18 cellular contexts compared by ENCODE assay signal in the genomic region with DNA sequence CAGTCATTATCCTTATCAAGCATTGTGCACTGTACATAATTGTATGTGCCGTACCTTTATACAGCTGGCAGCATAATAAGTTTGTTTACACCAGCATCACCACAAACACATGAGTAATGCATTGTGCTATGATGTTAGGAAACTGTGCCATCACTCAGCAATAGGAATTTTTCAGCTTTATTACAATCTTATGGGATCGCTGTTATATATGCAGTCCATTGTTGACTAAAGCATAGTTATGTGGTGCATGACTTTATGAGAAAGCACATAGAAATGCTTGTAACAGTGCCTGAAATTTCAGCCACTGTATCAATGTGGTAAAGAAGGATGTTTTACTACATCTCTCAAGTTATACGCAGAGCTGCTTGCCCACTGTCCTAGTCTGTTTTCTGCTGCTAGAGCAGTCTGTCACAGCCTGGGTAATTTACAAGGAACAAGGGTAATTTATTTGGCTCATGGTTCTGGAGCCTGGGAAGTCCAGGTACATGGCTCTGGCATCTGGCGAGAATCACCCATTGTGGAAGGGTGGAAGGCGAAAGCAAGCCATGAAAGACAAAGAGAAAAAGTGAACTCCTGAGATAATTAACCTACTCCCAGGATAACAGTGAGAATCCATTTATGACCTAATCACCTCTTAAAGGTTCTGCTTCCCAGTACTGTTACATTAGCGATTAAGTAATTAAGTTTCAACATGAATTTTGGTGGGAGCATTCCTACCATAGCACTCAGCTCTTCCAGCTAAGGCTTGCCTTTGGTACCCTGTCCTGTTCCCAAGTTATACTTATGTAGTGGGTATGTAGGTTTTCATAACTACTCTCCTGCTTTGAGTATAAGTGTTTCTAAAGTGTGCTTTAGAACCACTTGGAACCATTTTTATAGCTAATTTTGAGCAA. TPM values are rescaled to one million over a fixed set of nuclear protein-coding genes. Genes with fewer than 3 reads are reported as not detected.
DNase-seq lines count a peak whose midpoint lies in the region; ATAC-seq, FAIRE-seq and TF ChIP-seq lines count a peak whose summit lies in the region.
"Had no signal": no experiment of that assay in that cellular context is flagged by ENCODE, and none has a peak within 500 bp of the region (broad histone marks: within the 10 kb centered on the region; RNA-seq: fewer than 3 reads in every experiment).

No MANE protein-coding gene starts in this region.

- dilution Hi-C loops in keratinocyte (cut with MboI; ENCODE audit: extremely low pct_ligation_motif_present, low sequenced_read_pairs) = no loop called here

- intact Hi-C loops in body of pancreas (cut with DNase I) = no loop called here

- peak; percentile 52 for DNase-seq in AG08396 (ENCODE audit: low spot score)
- DNase-seq in HS-27A (ENCODE audit: low read depth) = peak; percentile 71
- DNase-seq in astrocyte of the hippocampus (ENCODE audit: low read depth, low spot score) = peak; percentile 81
- DNase-seq in keratinocyte (ENCODE audit: low read depth, low spot score) = peak; percentile 15
- no peak for DNase-seq in body of pancreas
- DNase-seq in activated CD8-positive, alpha-beta memory T cell treated with anti-CD3 and anti-CD28 coated beads, Interleukin-2, amount 50 U/mL, for 4 hours = no peak
- DNase-seq in cerebellar nuclear complex (lab: John Stamatoyannopoulos, UW) = no peak
- DNase-seq: activated T-cell treated with anti-CD3 and anti-CD28 coated beads, Interleukin-2, amount 50 U/mL, for 48 hours; head of caudate nucleus; lower lobe of right lung; NCI-H1048; NCI-H446; ovary; SHP77 treated with DMSO at 0.1 percent for 48 hours; stimulated activated CD4-positive, alpha-beta T cell treated with anti-CD3 and anti-CD28 coated beads, Interleukin-1b, Interleukin-23, amount 100 ng/mL, for 48 hours had no signal

- 97% methylated on average over 6 of the region's 6 CpGs for WGBS in body of pancreas, 2 donors

- H3K36me3 ChIP-seq in keratinocyte (ENCODE audit: control insufficient read depth in 2 of 2, extremely low read depth in 1 of 2, insufficient read depth in 2 of 2, low read length in 2 of 2) (no peaks in the 10 kb centered on the region), body of pancreas (replicated peaks in 1 of 2; ENCODE audit: insufficient read depth in 1 of 2, low read depth in 2 of 2) (no peaks in the 10 kb centered on the region)
- H3K36me3 ChIP-seq: lower lobe of right lung, ovary had no signal

- FAIRE-seq in keratinocyte (lab: Jason Lieb, UNC) = no peak

- no peak overlapping the region for H2AFZ ChIP-seq in keratinocyte (ENCODE audit: control insufficient read depth, low read length)

- ATAC-seq in body of pancreas (no peak), GM21717 (IDR thresholded peaks at IDR 0.05; ENCODE audit: unreplicated experiment) (no peak)
- ATAC-seq: lower lobe of right lung; stimulated activated effector memory CD8-positive, alpha-beta T cell treated with anti-CD3 and anti-CD28 coated beads, Interleukin-12 subunit alpha, Interleukin-12 subunit beta, amount 100 ng/mL, for 72 hours; WTC11 had no signal

- no peaks in the 10 kb centered on the region for H3K9me1 ChIP-seq in keratinocyte (ENCODE audit: control insufficient read depth, extremely low read depth, insufficient read depth, low read length)

- H3K27ac ChIP-seq in keratinocyte (ENCODE audit: control insufficient read depth, insufficient read depth, low read length) (peak overlapping the region; percentile 34), body of pancreas (no peak overlapping the region)
- H3K27ac ChIP-seq: lower lobe of right lung, ovary had no signal

- no peak overlapping the region for H3K4me3 ChIP-seq in keratinocyte (ENCODE audit: control insufficient read depth in 2 of 3, extremely low read depth in 1 of 3, insufficient read depth in 2 of 3, low read depth in 1 of 3, low read length in 3 of 3)
- H3K4me3 ChIP-seq in body of pancreas = no peak overlapping the region
- H3K4me3 ChIP-seq: lower lobe of right lung, ovary had no signal

- H3K9ac ChIP-seq in keratinocyte (ENCODE audit: control insufficient read depth, extremely low read depth, insufficient read depth, low read length) = no peak overlapping the region

- H3K27me3 ChIP-seq in keratinocyte (ENCODE audit: control insufficient read depth, extremely low read depth, insufficient read depth, low read length) (no peaks in the 10 kb centered on the region), body of pancreas (no peaks in the 10 kb centered on the region)
- H3K27me3 ChIP-seq: ovary had no signal

- peak overlapping the region; percentile 22 for H3K4me2 ChIP-seq in keratinocyte (ENCODE audit: control insufficient read depth, extremely low read depth, insufficient read depth, low read depth, low read length)

- peaks cover 84% of the 10 kb centered on the region for H3K79me2 ChIP-seq in keratinocyte (ENCODE audit: control insufficient read depth, insufficient read depth, low read length)

- H3K4me1 ChIP-seq in keratinocyte (ENCODE audit: control insufficient read depth, extremely low read depth, insufficient read depth, low read length) (peaks cover 31% of the 10 kb centered on the region), body of pancreas (peaks cover 22% of the 10 kb centered on the region)

- H3K9me3 ChIP-seq in keratinocyte (ENCODE audit: control insufficient read depth, low read depth, low read length) (no peaks in the 10 kb centered on the region), body of pancreas (no peaks in the 10 kb centered on the region)
- H3K9me3 ChIP-seq: lower lobe of right lung, ovary had no signal

- TF ChIP-seq CTCF in keratinocyte (optimal IDR thresholded peaks at IDR 0.05 in 1 of 3, IDR thresholded peaks at IDR 0.05 in 1 of 3, conservative IDR thresholded peaks at IDR 0.05 in 1 of 3; ENCODE audit: extremely low read depth in 1 of 3, insufficient read depth in 2 of 3, low read length in 3 of 3) = no peak
- no peak for TF ChIP-seq CTCF in body of pancreas (IDR thresholded peaks at IDR 0.05)

- no peak for TF ChIP-seq POLR2A in body of pancreas (IDR thresholded peaks at IDR 0.05)

- H4K20me1 ChIP-seq in keratinocyte (ENCODE audit: control insufficient read depth, extremely low read depth, insufficient read depth, low read length) = no peaks in the 10 kb centered on the region

RNA-seq across cellular contexts. Expression of a gene that starts 4.6 kb away (rescaled TPM):
- 23.9 to 31.7 TPM (median 28.1 TPM) in 3 replicates for polyA plus RNA-seq in keratinocyte
- 16.6 TPM for polyA plus RNA-seq in keratinocyte (2011; ENCODE audit: low read depth)
- 18.3 and 35.3 TPM in 2 replicates for polyA plus RNA-seq in keratinocyte (2011; cell fraction: cytosol; rRNA removed)
- 21.7 and 21.9 TPM in 2 replicates for polyA plus RNA-seq in keratinocyte (2011; cell fraction: nucleus; rRNA removed)
- polyA plus RNA-seq in keratinocyte (2012; ENCODE audit: low replicate concordance) = 17.5 and 24.7 TPM in 2 replicates
- 8.5 to 72.1 TPM (median 43.9 TPM) in 3 replicates for polyA minus RNA-seq in keratinocyte
- 59.5 TPM for polyA minus RNA-seq in keratinocyte (2011; cell fraction: cytosol; rRNA and poly(A)+ RNA removed)
- polyA minus RNA-seq in keratinocyte (2011; cell fraction: nucleus; rRNA and poly(A)+ RNA removed) = 16.7 and 40.3 TPM in 2 replicates
- 10 to 100 TPM; 11.5 to 18.7 TPM for total RNA-seq in body of pancreas

Comparison
In these comparisons a context has a peak if more than half of its experiments do, and no peak if none do; other contexts are left out.
1. DNase-seq: peak in AG08396 (single experiment), HS-27A (single experiment), astrocyte of the hippocampus (single experiment) and keratinocyte (single experiment); none in body of pancreas (0 of 4), activated CD8-positive, alpha-beta memory T cell treated with anti-CD3 and anti-CD28 coated beads, Interleukin-2, amount 50 U/mL, for 4 hours (single experiment) and cerebellar nuclear complex (0 of 2).